12 cellular contexts compared by ENCODE assay signal in the genomic region with DNA sequence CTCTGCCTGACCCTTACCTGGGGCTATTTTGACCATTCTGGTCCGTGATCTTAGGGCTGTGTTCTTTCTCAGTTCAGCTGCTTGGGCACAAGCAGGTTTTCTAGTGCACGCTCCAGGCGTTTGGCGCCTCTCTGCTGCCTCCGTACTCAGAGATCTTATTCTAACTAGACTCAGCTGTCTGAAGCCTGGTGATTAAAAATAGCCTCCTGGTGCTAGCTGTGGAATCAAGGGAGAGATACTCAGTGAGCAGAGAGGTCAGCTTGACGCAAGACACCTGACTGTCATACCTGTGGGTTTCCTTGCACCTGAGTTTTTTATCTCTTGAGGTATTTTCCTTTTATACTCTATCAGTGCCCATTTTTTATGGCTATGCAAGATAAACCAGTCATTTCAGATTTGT.
DNase-seq lines count a peak whose midpoint lies in the region; ATAC-seq, FAIRE-seq and TF ChIP-seq lines count a peak whose summit lies in the region.
"Had no signal": no experiment of that assay in that cellular context is flagged by ENCODE, and none has a peak within 500 bp of the region (broad histone marks: within the 10 kb centered on the region; RNA-seq: fewer than 3 reads in every experiment).

No MANE protein-coding gene starts in this region.

- H3K27me3 ChIP-seq in RWPE2 (ENCODE audit: insufficient read depth, poor library complexity, severe bottlenecking) (no peaks in the 10 kb centered on the region), esophagus squamous epithelium (no peaks in the 10 kb centered on the region), HepG2 (ENCODE audit: control insufficient read depth in 1 of 2, insufficient read depth in 2 of 2, low read length in 2 of 2) (no peaks in the 10 kb centered on the region)

- H3K27ac ChIP-seq in RWPE2 (ENCODE audit: poor library complexity, severe bottlenecking) (peak overlapping the region; percentile 92), esophagus squamous epithelium (peak overlapping the region; percentile 33 to 80 (median 78)), HepG2 (ENCODE audit: extremely low read length, insufficient read depth, low read length) (no peak overlapping the region)

- BruUV-seq in HepG2 (replicated peaks; lab: Mats Ljungman, UMichigan) = no TSS peak

- H3K36me3 Mint-ChIP-seq in neural crest cell (ENCODE audit: low read depth) (no peaks in the 10 kb centered on the region), type B pancreatic cell (peaks cover 40% of the 10 kb centered on the region)

- POLR2A ChIA-PET in HepG2 (lab: Yijun Ruan, JAX) = no interaction called here

- H3K36me3 ChIP-seq in RWPE2 (ENCODE audit: low read depth) (no peaks in the 10 kb centered on the region), esophagus squamous epithelium (peaks cover 0 to 5% (median 0%) of the 10 kb centered on the region in 3 donors), HepG2 (replicated peaks in 1 of 2; ENCODE audit: control insufficient read depth in 1 of 2, insufficient read depth in 2 of 2, low read length in 2 of 2) (no peaks in the 10 kb centered on the region; a peak in 1 of 5 replicates)

- no peaks in the 10 kb centered on the region for H3K9me3 ChIP-seq in RWPE2 (ENCODE audit: severe bottlenecking)
- no peaks in the 10 kb centered on the region for H3K9me3 ChIP-seq in esophagus squamous epithelium
- no peaks in the 10 kb centered on the region for H3K9me3 ChIP-seq in HepG2 (ENCODE audit: low read length)

- H3K27me3 Mint-ChIP-seq in neural crest cell (ENCODE audit: low read depth) (no peaks in the 10 kb centered on the region), type B pancreatic cell (no peaks in the 10 kb centered on the region)

- TF ChIP-seq CTCF in RWPE2 (IDR thresholded peaks at IDR 0.05; ENCODE audit: poor library complexity, severe bottlenecking) (no peak), esophagus squamous epithelium (IDR thresholded peaks at IDR 0.05) (no peak), neural crest cell (conservative IDR thresholded peaks at IDR 0.05) (no peak), type B pancreatic cell (conservative IDR thresholded peaks at IDR 0.05) (no peak), HepG2 (CRISPR knock-in tag; IDR thresholded peaks at IDR 0.05) (no peak)

- H2AFZ ChIP-seq in HepG2 (ENCODE audit: low read length) = no peak overlapping the region

- no peaks in the 10 kb centered on the region for H3K9me3 Mint-ChIP-seq in neural crest cell
- peaks cover 13% of the 10 kb centered on the region for H3K9me3 Mint-ChIP-seq in type B pancreatic cell

- no peak overlapping the region for H3K4me2 ChIP-seq in HepG2 (ENCODE audit: low read depth, low read length)

- H3K27ac Mint-ChIP-seq in neural crest cell (ENCODE audit: unreplicated experiment) (peak overlapping the region; percentile 78), type B pancreatic cell (peak overlapping the region; percentile 30)

- no peak for TF ChIP-seq EP300 in HepG2 (IDR thresholded peaks at IDR 0.05; ENCODE audit: low read depth in 2 of 2, low read length in 2 of 2)
- TF ChIP-seq EP300 in HepG2 (CRISPR knock-in tag; IDR thresholded peaks at IDR 0.05; ENCODE audit: borderline replicate concordance) = no peak

- no peak overlapping the region for H3K9ac ChIP-seq in HepG2 (ENCODE audit: insufficient read depth, low read depth, low read length)

- H3K4me3 Mint-ChIP-seq in neural crest cell = no peak overlapping the region
- peak overlapping the region; percentile 3 for H3K4me3 Mint-ChIP-seq in type B pancreatic cell

- no peak overlapping the region for H3K4me3 ChIP-seq in RWPE2 (ENCODE audit: severe bottlenecking)
- peak overlapping the region in 1 of 4 donors; percentile 30 for H3K4me3 ChIP-seq in esophagus squamous epithelium
- H3K4me3 ChIP-seq in HepG2 (replicated peaks in 1 of 3; ENCODE audit: insufficient read depth in 1 of 3, low read depth in 2 of 3, low read length in 3 of 3) = no peak overlapping the region

- no peaks in the 10 kb centered on the region for H4K20me1 ChIP-seq in HepG2 (ENCODE audit: insufficient read depth, low read length)

- no peak for TF ChIP-seq POLR2A in esophagus squamous epithelium (IDR thresholded peaks at IDR 0.05)
- TF ChIP-seq POLR2A in HepG2 (IDR thresholded peaks at IDR 0.05; ENCODE audit: insufficient read depth in 1 of 2, low read depth in 2 of 2, low read length in 2 of 2) = no peak

- intact Hi-C loops in esophagus squamous epithelium (cut with DNase I) = no loop called here
- intact Hi-C loops in HepG2 (cut with micrococcal nuclease; ENCODE audit: unreplicated experiment) = no loop called here

- H3K4me1 ChIP-seq in RWPE2 (ENCODE audit: insufficient read depth, poor library complexity, severe bottlenecking) (peaks cover 27% of the 10 kb centered on the region), esophagus squamous epithelium (peaks cover 5 to 63% (median 22%) of the 10 kb centered on the region in 3 donors), HepG2 (ENCODE audit: insufficient read depth, low read length) (peaks cover 30% of the 10 kb centered on the region)

- ATAC-seq in RWPE2 (ENCODE audit: low read depth) (no peak), HepG2 (no peak)
- ATAC-seq: stimulated activated naive CD8-positive, alpha-beta T cell treated with anti-CD3 and anti-CD28 coated beads, Interleukin-15, Interleukin-2, amounts not matched to agents 100 U/mL and 50 U/mL, for 24 hours had no signal

- TF ChIP-seq RAD21 in HepG2 (CRISPR knock-in tag; IDR thresholded peaks at IDR 0.05) = no peak

- DNase-seq in RWPE2 (ENCODE audit: low spot score) (no peak), esophagus squamous epithelium (lab: John Stamatoyannopoulos, UW) (no peak), neural crest cell (ENCODE audit: low read depth, low spot score) (no peak), type B pancreatic cell (ENCODE audit: extremely low spot score, unreplicated experiment) (no peak), AML-193 (lab: John Stamatoyannopoulos, UW) (no peak), HepG2 (ENCODE audit: low spot score) (no peak), activated gamma-delta T cell (lab: John Stamatoyannopoulos, UW) (no peak)
- DNase-seq: activated CD4-positive, alpha-beta T cell treated with anti-CD3 and anti-CD28 coated beads, Interleukin-2, amount 50 U/mL, for 48 hours; stimulated activated CD4-positive, alpha-beta T cell treated with anti-CD3 and anti-CD28 coated beads, Interleukin-4, amount 100 ng/mL, for 4 hours; stimulated activated naive CD8-positive, alpha-beta T cell treated with anti-CD3 and anti-CD28 coated beads, Interleukin-15, Interleukin-2, amounts not matched to agents 100 U/mL and 50 U/mL, for 24 hours had no signal

- WGBS in esophagus squamous epithelium, 2 donors = 65 to 99% methylated on average over 3 to 5 of the region's 6 CpGs
- 97% methylated on average over 6 of the region's 6 CpGs for WGBS in HepG2 (ENCODE audit: low lambda C conversion rate)

- H3K79me2 ChIP-seq in HepG2 (ENCODE audit: insufficient read depth, low read length) = no peaks in the 10 kb centered on the region

- CTCF ChIA-PET in HepG2 (lab: Yijun Ruan, JAX; ENCODE audit: low intra/inter-chr PET ratio, low total read pairs) = no interaction called here

- H3K4me1 Mint-ChIP-seq in neural crest cell = peaks cover 33% of the 10 kb centered on the region
- H3K4me1 Mint-ChIP-seq in type B pancreatic cell (ENCODE audit: unreplicated experiment) = peaks cover 30% of the 10 kb centered on the region

- in situ Hi-C loops in HepG2 (cut with HindIII; ENCODE audit: extremely low pct_ligation_motif_present, low pct_unique_long_range_greater_than_20kb) = no loop called here

- no peak for FAIRE-seq in HepG2 (lab: Jason Lieb, UNC)
- FAIRE-seq: HTR-8/SVneo, keratinocyte had no signal

TF ChIP-seq in HepG2, 621 proteins besides CTCF, POLR2A, EP300 and RAD21 (continues in another document):
- no peak for TF ChIP-seq ZNF530 (CRISPR knock-in tag; IDR thresholded peaks at IDR 0.05; ENCODE audit: low read depth)
- TF ChIP-seq TFDP2 (CRISPR knock-in tag; IDR thresholded peaks at IDR 0.05) = no peak
- TF ChIP-seq, protein P1, sequence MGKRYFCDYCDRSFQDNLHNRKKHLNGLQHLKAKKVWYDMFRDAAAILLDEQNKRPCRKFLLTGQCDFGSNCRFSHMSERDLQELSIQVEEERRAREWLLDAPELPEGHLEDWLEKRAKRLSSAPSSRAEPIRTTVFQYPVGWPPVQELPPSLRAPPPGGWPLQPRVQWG (CRISPR knock-in tag; IDR thresholded peaks at IDR 0.05; ENCODE audit: borderline replicate concordance, low read depth) = no peak
- TF ChIP-seq ZNF639 (CRISPR knock-in tag; conservative IDR thresholded peaks at IDR 0.05) = no peak
